18 cellular contexts compared by ENCODE assay signal in the genomic region with DNA sequence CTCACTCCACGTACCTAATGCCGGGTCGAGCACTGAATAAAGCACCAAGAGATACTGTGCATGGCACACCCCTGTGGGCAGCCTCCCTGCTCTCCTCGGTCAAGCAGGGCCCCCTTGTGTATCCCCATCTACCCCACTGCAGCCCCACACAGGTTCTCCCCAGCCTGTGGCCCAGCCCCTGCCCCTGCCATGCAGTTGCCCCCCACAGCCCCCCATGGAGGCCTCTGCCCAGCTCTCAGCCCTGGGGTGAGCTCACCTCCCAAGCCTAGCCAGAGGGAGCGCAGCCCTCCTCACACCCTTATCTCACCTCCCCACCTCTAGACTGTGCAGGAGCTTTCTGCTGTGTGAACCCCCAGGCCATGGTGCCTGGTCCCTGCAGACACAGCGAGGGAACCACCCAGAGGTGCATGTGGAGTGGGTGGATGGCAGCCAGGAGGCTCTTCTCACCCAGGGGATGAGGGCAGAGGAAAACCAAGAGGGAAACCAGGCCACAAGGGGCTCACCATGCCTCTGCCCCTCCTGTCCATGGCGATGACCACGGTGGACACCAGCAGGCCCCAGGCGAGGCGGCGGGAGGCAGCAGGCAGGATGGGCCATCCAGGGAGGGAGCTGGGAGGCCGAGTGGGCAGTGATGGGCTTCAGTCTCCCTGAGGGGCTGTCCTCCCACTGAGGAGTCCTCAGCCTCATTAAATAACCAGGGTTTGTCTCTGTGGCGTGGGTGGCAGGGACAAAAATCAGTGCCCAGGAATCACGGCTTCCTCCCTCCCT.
DNase-seq lines count a peak whose midpoint lies in the region; ATAC-seq, FAIRE-seq and TF ChIP-seq lines count a peak whose summit lies in the region.
"Had no signal": no experiment of that assay in that cellular context is flagged by ENCODE, and none has a peak within 500 bp of the region (broad histone marks: within the 10 kb centered on the region; RNA-seq: fewer than 3 reads in every experiment).

No MANE protein-coding gene starts in this region.

- H3K4me1 Mint-ChIP-seq in nephron progenitor cell, result peaks cover 17% of the 10 kb centered on the region
- no peaks in the 10 kb centered on the region for H3K4me1 Mint-ChIP-seq in stimulated activated naive CD8-positive, alpha-beta T cell treated with anti-CD3 and anti-CD28 coated beads, Interleukin-15, amount 100 ng/mL, for 72 hours
- H3K4me1 Mint-ChIP-seq in activated CD4-positive, alpha-beta memory T cell treated with anti-CD3 and anti-CD28 coated beads, Interleukin-2, amount 10 ng/mL, durations not matched to agents 7 days and 5 days, result no peaks in the 10 kb centered on the region
- H3K4me1 Mint-ChIP-seq: CD4-positive, alpha-beta memory T cell had no signal

- H3K27me3 Mint-ChIP-seq in nephron progenitor cell (ENCODE audit: low read depth, poor library complexity), result peaks cover 9% of the 10 kb centered on the region
- no peaks in the 10 kb centered on the region for H3K27me3 Mint-ChIP-seq in stimulated activated naive CD8-positive, alpha-beta T cell treated with anti-CD3 and anti-CD28 coated beads, Interleukin-15, amount 100 ng/mL, for 72 hours
- peaks cover 22% of the 10 kb centered on the region for H3K27me3 Mint-ChIP-seq in activated CD4-positive, alpha-beta memory T cell treated with anti-CD3 and anti-CD28 coated beads, Interleukin-2, amount 10 ng/mL, durations not matched to agents 7 days and 5 days

- no peak overlapping the region for H3K9ac ChIP-seq in K562 (ENCODE audit: insufficient read depth in 1 of 2, low read depth in 2 of 2, low read length in 2 of 2)

- H3K27ac ChIP-seq in K562 (ENCODE audit: extremely low read depth, low read depth, low read length) (no peak overlapping the region), caudate nucleus (ENCODE audit: low read depth, low read length) (no peak overlapping the region)
- H3K27ac ChIP-seq: A549, C4-2B had no signal

- no peak for TF ChIP-seq CTCF in K562 (IDR thresholded peaks at IDR 0.05 in 2 of 3, conservative IDR thresholded peaks at IDR 0.05 in 1 of 3; ENCODE audit: insufficient read depth in 2 of 3, low read depth in 1 of 3, low read length in 3 of 3)
- TF ChIP-seq CTCF in nephron progenitor cell (IDR thresholded peaks at IDR 0.05), result no peak

- H3K9me3 Mint-ChIP-seq in nephron progenitor cell, result no peaks in the 10 kb centered on the region
- H3K9me3 Mint-ChIP-seq in stimulated activated naive CD8-positive, alpha-beta T cell treated with anti-CD3 and anti-CD28 coated beads, Interleukin-15, amount 100 ng/mL, for 72 hours, result no peaks in the 10 kb centered on the region
- no peaks in the 10 kb centered on the region for H3K9me3 Mint-ChIP-seq in activated CD4-positive, alpha-beta memory T cell treated with anti-CD3 and anti-CD28 coated beads, Interleukin-2, amount 10 ng/mL, durations not matched to agents 7 days and 5 days

- BruUV-seq in K562 (replicated peaks; lab: Mats Ljungman, UMichigan), result no TSS peak

- DNase-seq in K562 (ENCODE audit: extremely low read depth in 1 of 4, low spot score in 3 of 4) (no peak), nephron progenitor cell (no peak), caudate nucleus (lab: John Stamatoyannopoulos, UW) (no peak), DMS53 (lab: John Stamatoyannopoulos, UW) (no peak)
- no peak for DNase-seq in stimulated activated naive CD8-positive, alpha-beta T cell treated with anti-CD3 and anti-CD28 coated beads, Interleukin-15, amount 100 ng/mL, for 72 hours
- DNase-seq in activated CD4-positive, alpha-beta memory T cell treated with anti-CD3 and anti-CD28 coated beads, Interleukin-2, amount 10 ng/mL, durations not matched to agents 7 days and 5 days, result no peak
- DNase-seq: BE2C; CD4-positive, alpha-beta memory T cell; DMS79 treated with DMSO at 0.1 percent for 48 hours; EL; HCEC 1CT; IMR-90 had no signal

- in situ Hi-C loops in K562 (cut with MboI), result loop anchor here (10.0 kb wide), 1 partner anchor 93 kb away; no protein-coding TSS in a partner anchor

- H3K4me3 ChIP-seq in K562, result no peak overlapping the region
- H3K4me3 ChIP-seq: A549 had no signal

- no peak overlapping the region for H2AFZ ChIP-seq in K562 (ENCODE audit: low read depth, low read length)

- TF ChIP-seq POLR2A in K562 (conservative IDR thresholded peaks at IDR 0.05), result no peak

- ATAC-seq in K562, result no peak; the same call in 1 of the 3 replicates
- ATAC-seq in stimulated activated naive CD8-positive, alpha-beta T cell treated with anti-CD3 and anti-CD28 coated beads, Interleukin-15, amount 100 ng/mL, for 72 hours, result peak; percentile 40
- ATAC-seq: A549 had no signal

- no peaks in the 10 kb centered on the region for H3K79me2 ChIP-seq in K562 (ENCODE audit: control insufficient read depth, insufficient read depth, low read length)

- H3K9me1 ChIP-seq in K562 (ENCODE audit: control insufficient read depth, insufficient read depth, low read length), result no peaks in the 10 kb centered on the region

- no peak overlapping the region for H3K4me2 ChIP-seq in K562 (ENCODE audit: insufficient read depth, low read length)
- H3K4me2 ChIP-seq: A549 had no signal

- peak overlapping the region; percentile 59 for H3K27ac Mint-ChIP-seq in nephron progenitor cell
- no peak overlapping the region for H3K27ac Mint-ChIP-seq in stimulated activated naive CD8-positive, alpha-beta T cell treated with anti-CD3 and anti-CD28 coated beads, Interleukin-15, amount 100 ng/mL, for 72 hours
- H3K27ac Mint-ChIP-seq in activated CD4-positive, alpha-beta memory T cell treated with anti-CD3 and anti-CD28 coated beads, Interleukin-2, amount 10 ng/mL, durations not matched to agents 7 days and 5 days, result no peak overlapping the region
- H3K27ac Mint-ChIP-seq: CD4-positive, alpha-beta memory T cell had no signal

- H3K4me3 Mint-ChIP-seq in nephron progenitor cell, result no peak overlapping the region
- no peak overlapping the region for H3K4me3 Mint-ChIP-seq in stimulated activated naive CD8-positive, alpha-beta T cell treated with anti-CD3 and anti-CD28 coated beads, Interleukin-15, amount 100 ng/mL, for 72 hours
- no peak overlapping the region for H3K4me3 Mint-ChIP-seq in activated CD4-positive, alpha-beta memory T cell treated with anti-CD3 and anti-CD28 coated beads, Interleukin-2, amount 10 ng/mL, durations not matched to agents 7 days and 5 days
- H3K4me3 Mint-ChIP-seq: CD4-positive, alpha-beta memory T cell had no signal

- POLR2A ChIA-PET in K562 (lab: Yijun Ruan, JAX), result interaction anchor here (0.6 kb wide), 1 partner anchor 280 kb away, joined by 3 read pairs; no protein-coding TSS in a partner anchor
- POLR2A ChIA-PET in activated CD4-positive, alpha-beta memory T cell treated with anti-CD3 and anti-CD28 coated beads, Interleukin-2, amount 10 ng/mL, durations not matched to agents 7 days and 5 days (lab: Charles Lee), result interaction anchor here (0.7 kb wide), 1 partner anchor 116 kb away, joined by 6 read pairs; no protein-coding TSS in a partner anchor

- TF ChIP-seq RAD21 in K562 (CRISPR knock-in tag; conservative IDR thresholded peaks at IDR 0.05 in 1 of 2, IDR thresholded peaks at IDR 0.05 in 1 of 2), result no peak

- no peaks in the 10 kb centered on the region for H3K36me3 Mint-ChIP-seq in nephron progenitor cell (ENCODE audit: low read depth)
- no peaks in the 10 kb centered on the region for H3K36me3 Mint-ChIP-seq in activated CD4-positive, alpha-beta memory T cell treated with anti-CD3 and anti-CD28 coated beads, Interleukin-2, amount 10 ng/mL, durations not matched to agents 7 days and 5 days (ENCODE audit: low read depth)
- H3K36me3 Mint-ChIP-seq: CD4-positive, alpha-beta memory T cell had no signal

- no peak for FAIRE-seq in K562 (lab: Jason Lieb, UNC)
- FAIRE-seq: A549, G401.6, GM12891, GM19239, H1 had no signal

- no peak for TF ChIP-seq EP300 in K562 (IDR thresholded peaks at IDR 0.05; ENCODE audit: low read length)

- no peaks in the 10 kb centered on the region; a peak in 1 of 5 replicates for H3K4me1 ChIP-seq in K562 (replicated peaks in 1 of 2; ENCODE audit: control insufficient read depth in 2 of 2, insufficient read depth in 2 of 2, low read length in 2 of 2)
- H3K4me1 ChIP-seq: A549, BE2C had no signal

- peaks cover 10 to 39% of the 10 kb centered on the region in 2 experiments; a peak in 4 of 5 replicates for H3K27me3 ChIP-seq in K562 (ENCODE audit: control insufficient read depth in 2 of 2, insufficient read depth in 2 of 2, low read length in 2 of 2)

- intact Hi-C loops in K562 (cut with micrococcal nuclease), result loop anchor here (10.0 kb wide), 1 partner anchor 223 kb away; no protein-coding TSS in a partner anchor

- H4K20me1 ChIP-seq in K562 (replicated peaks; ENCODE audit: control insufficient read depth, insufficient read depth, low read length), result no peaks in the 10 kb centered on the region

- H3K36me3 ChIP-seq in K562 (ENCODE audit: control insufficient read depth, insufficient read depth, low read length), result no peaks in the 10 kb centered on the region
- H3K36me3 ChIP-seq: BE2C had no signal

- H3K9me3 ChIP-seq in K562 (replicated peaks; ENCODE audit: control insufficient read depth, insufficient read depth, low read depth, low read length), result no peaks in the 10 kb centered on the region; the same call in 1 of the 2 replicates
- H3K9me3 ChIP-seq: A549, BE2C had no signal

- CTCF ChIA-PET in K562 (lab: Yijun Ruan, JAX; ENCODE audit: low intra/inter-chr PET ratio), result no interaction called here
- CTCF ChIA-PET in activated CD4-positive, alpha-beta memory T cell treated with anti-CD3 and anti-CD28 coated beads, Interleukin-2, amount 10 ng/mL, durations not matched to agents 7 days and 5 days (lab: Charles Lee), result no interaction called here

- 9% methylated on average over 7 of the region's 14 CpGs for WGBS in K562 (ENCODE audit: insufficient coverage, low coverage, missing lambda C conversion rate)

TF ChIP-seq in K562, 482 proteins besides CTCF, POLR2A, EP300 and RAD21 (continues in another document):
- no peak for TF ChIP-seq KLF6 (CRISPR knock-in tag; IDR thresholded peaks at IDR 0.05; ENCODE audit: borderline replicate concordance)
- TF ChIP-seq MBD2 (IDR thresholded peaks at IDR 0.05; ENCODE audit: borderline replicate concordance, low read depth), result no peak
- TF ChIP-seq SNIP1 (IDR thresholded peaks at IDR 0.05; ENCODE audit: low read depth), result no peak
- TF ChIP-seq EGR1 (conservative IDR thresholded peaks at IDR 0.05), result peak; percentile 12; the same call in 1 of the 2 replicates
- peak; percentile 39 to 43; a peak in 1 of 4 replicates for TF ChIP-seq KDM1A (IDR thresholded peaks at IDR 0.05)
- no peak for TF ChIP-seq RBFOX2 (IDR thresholded peaks at IDR 0.05; ENCODE audit: low read depth, low read length)
- no peak for TF ChIP-seq ZFX (CRISPR knock-in tag; IDR thresholded peaks at IDR 0.05)
